Comparison of ENCODE assay signal across 13 cellular contexts in the genomic region with DNA sequence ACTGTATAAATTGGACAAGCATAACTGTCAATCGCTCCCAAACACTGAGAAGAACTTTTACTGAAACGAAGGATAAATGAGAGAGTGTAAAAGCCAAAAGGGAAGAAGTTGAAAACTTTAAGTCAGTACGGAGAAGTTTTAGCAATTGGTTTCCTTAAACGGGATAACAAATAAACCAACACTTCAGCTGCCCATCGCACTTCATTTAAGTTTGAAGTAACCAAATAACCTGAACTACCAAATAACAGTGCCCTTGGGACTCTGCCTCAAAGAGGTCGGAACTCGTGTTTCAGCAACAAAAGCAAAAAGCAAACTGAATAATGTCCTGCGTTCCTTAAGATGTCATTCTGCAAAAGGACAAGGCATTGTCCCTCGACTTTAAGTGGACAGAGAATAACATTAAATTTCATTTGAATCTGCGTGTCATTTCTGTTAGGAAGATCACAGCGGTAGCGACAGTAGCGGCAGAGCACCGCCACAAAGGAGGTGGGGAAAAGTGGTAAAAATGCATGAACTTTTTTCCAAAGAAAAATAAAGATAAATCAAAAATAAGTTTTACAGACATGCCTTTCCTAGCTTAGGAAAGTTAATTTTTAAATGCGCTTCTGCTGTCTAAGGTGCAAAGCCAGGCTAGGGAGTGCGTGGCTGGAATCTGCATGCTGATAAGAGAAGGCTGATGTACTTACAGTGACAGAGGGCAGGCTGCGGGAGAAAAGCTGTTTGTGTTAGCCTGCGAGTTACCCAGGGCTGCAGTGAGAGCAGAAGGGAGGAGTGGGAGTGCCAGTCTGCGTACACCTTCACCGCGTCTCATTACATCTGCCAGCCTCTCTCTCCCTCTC.
DNase-seq lines count a peak whose midpoint lies in the region; ATAC-seq, FAIRE-seq and TF ChIP-seq lines count a peak whose summit lies in the region.
"Had no signal": no experiment of that assay in that cellular context is flagged by ENCODE, and none has a peak within 500 bp of the region (broad histone marks: within the 10 kb centered on the region; RNA-seq: fewer than 3 reads in every experiment).

No MANE protein-coding gene starts in this region.

- FAIRE-seq in small intestine (lab: Jason Lieb, UNC): no peak

- H3K9me3 ChIP-seq in endodermal cell (ENCODE audit: control insufficient read depth, low read length) (no peaks in the 10 kb centered on the region), small intestine (ENCODE audit: control insufficient read depth, low read depth) (no peaks in the 10 kb centered on the region)

- H3K36me3 ChIP-seq in endodermal cell (ENCODE audit: control insufficient read depth, insufficient read depth, low read length): no peaks in the 10 kb centered on the region
- no peaks in the 10 kb centered on the region for H3K36me3 ChIP-seq in small intestine (ENCODE audit: control insufficient read depth in 2 of 2, insufficient read depth in 2 of 2, low read length in 2 of 2)

- no peak overlapping the region for H3K9ac ChIP-seq in endodermal cell (ENCODE audit: extremely low read depth, low read length, poor library complexity, severe bottlenecking)

- no peak overlapping the region for H3K4me3 Mint-ChIP-seq in activated naive CD4-positive, alpha-beta T cell treated with anti-CD3 and anti-CD28 coated beads, Interleukin-2, amount 10 ng/mL, durations not matched to agents 7 days and 5 days
- H3K4me3 Mint-ChIP-seq in endodermal cell: no peak overlapping the region
- no peak overlapping the region for H3K4me3 Mint-ChIP-seq in activated T-helper 17 cell treated with anti-CD3 and anti-CD28 coated beads, Interleukin-2, amount 50 U/mL, for 72 hours

- no peak for DNase-seq in activated naive CD4-positive, alpha-beta T cell treated with anti-CD3 and anti-CD28 coated beads, Interleukin-2, amount 10 ng/mL, durations not matched to agents 7 days and 5 days
- DNase-seq in activated naive CD4-positive, alpha-beta T cell treated with anti-CD3 and anti-CD28 coated beads, Interleukin-2, amount 50 U/mL, for 16 hours: no peak
- peak; percentile 27 for DNase-seq in NCI-H2227 (lab: John Stamatoyannopoulos, UW; ENCODE audit: unreplicated experiment)
- DNase-seq in endodermal cell: peak; percentile 68
- peak; percentile 56 for DNase-seq in small intestine
- DNase-seq in activated CD4-positive, CD25-positive, alpha-beta regulatory T cell (lab: John Stamatoyannopoulos, UW): no peak
- DNase-seq in NCI-H2171 treated with DMSO at 0.1 percent for 48 hours (lab: John Stamatoyannopoulos, UW): no peak
- DNase-seq: activated CD4-positive, alpha-beta T cell treated with anti-CD3 and anti-CD28 coated beads, Interleukin-2, amount 50 U/mL, for 1 hour; AML-193; GF-D8; naive thymus-derived CD4-positive, alpha-beta T cell; T-cell had no signal

- H3K4me3 ChIP-seq in endodermal cell (ENCODE audit: low read length) (peak overlapping the region; percentile 30), small intestine (ENCODE audit: low read depth in 1 of 2, low read length in 2 of 2) (no peak overlapping the region)

- TF ChIP-seq CTCF in endodermal cell (conservative IDR thresholded peaks at IDR 0.05): no peak

- peaks cover 20% of the 10 kb centered on the region for H3K4me1 Mint-ChIP-seq in activated naive CD4-positive, alpha-beta T cell treated with anti-CD3 and anti-CD28 coated beads, Interleukin-2, amount 10 ng/mL, durations not matched to agents 7 days and 5 days
- H3K4me1 Mint-ChIP-seq in endodermal cell: peaks cover 17% of the 10 kb centered on the region
- peaks cover under 1% of the 10 kb centered on the region for H3K4me1 Mint-ChIP-seq in activated T-helper 17 cell treated with anti-CD3 and anti-CD28 coated beads, Interleukin-2, amount 50 U/mL, for 72 hours

- no peaks in the 10 kb centered on the region for H3K9me3 Mint-ChIP-seq in activated naive CD4-positive, alpha-beta T cell treated with anti-CD3 and anti-CD28 coated beads, Interleukin-2, amount 10 ng/mL, durations not matched to agents 7 days and 5 days
- H3K9me3 Mint-ChIP-seq in endodermal cell: no peaks in the 10 kb centered on the region
- no peaks in the 10 kb centered on the region for H3K9me3 Mint-ChIP-seq in activated T-helper 17 cell treated with anti-CD3 and anti-CD28 coated beads, Interleukin-2, amount 50 U/mL, for 72 hours
- H3K9me3 Mint-ChIP-seq: T-cell had no signal

- H3K27me3 Mint-ChIP-seq in activated naive CD4-positive, alpha-beta T cell treated with anti-CD3 and anti-CD28 coated beads, Interleukin-2, amount 10 ng/mL, durations not matched to agents 7 days and 5 days: no peaks in the 10 kb centered on the region
- H3K27me3 Mint-ChIP-seq in endodermal cell (ENCODE audit: insufficient read depth): peaks cover 22% of the 10 kb centered on the region
- peaks cover 42% of the 10 kb centered on the region for H3K27me3 Mint-ChIP-seq in activated T-helper 17 cell treated with anti-CD3 and anti-CD28 coated beads, Interleukin-2, amount 50 U/mL, for 72 hours

- peak overlapping the region; percentile 37 for H3K27ac Mint-ChIP-seq in activated naive CD4-positive, alpha-beta T cell treated with anti-CD3 and anti-CD28 coated beads, Interleukin-2, amount 10 ng/mL, durations not matched to agents 7 days and 5 days
- H3K27ac Mint-ChIP-seq in endodermal cell: no peak overlapping the region
- H3K27ac Mint-ChIP-seq in activated T-helper 17 cell treated with anti-CD3 and anti-CD28 coated beads, Interleukin-2, amount 50 U/mL, for 72 hours: no peak overlapping the region

- ATAC-seq in activated T-helper 17 cell treated with anti-CD3 and anti-CD28 coated beads, Interleukin-2, amount 50 U/mL, for 72 hours (replicated peaks): no peak
- ATAC-seq: naive thymus-derived CD4-positive, alpha-beta T cell; T-cell had no signal

- CTCF ChIA-PET in activated naive CD4-positive, alpha-beta T cell treated with anti-CD3 and anti-CD28 coated beads, Interleukin-2, amount 10 ng/mL, durations not matched to agents 7 days and 5 days (lab: Charles Lee): interaction anchor here (1.3 kb wide), 1 partner anchor 667 kb away, joined by 3 read pairs; no protein-coding TSS in a partner anchor

- 3 to 9% methylated on average over 11 to 21 of the region's 21 CpGs for WGBS in endodermal cell (ENCODE audit: insufficient coverage in 1 of 2, insufficient read length in 1 of 2), 2 experiments
- 4 to 13% (median 12%) methylated on average over 21 of the region's 21 CpGs for WGBS in small intestine, 3 donors

- peaks cover 4% of the 10 kb centered on the region for H3K36me3 Mint-ChIP-seq in activated naive CD4-positive, alpha-beta T cell treated with anti-CD3 and anti-CD28 coated beads, Interleukin-2, amount 10 ng/mL, durations not matched to agents 7 days and 5 days
- no peaks in the 10 kb centered on the region for H3K36me3 Mint-ChIP-seq in endodermal cell (ENCODE audit: low read depth)
- H3K36me3 Mint-ChIP-seq in activated T-helper 17 cell treated with anti-CD3 and anti-CD28 coated beads, Interleukin-2, amount 50 U/mL, for 72 hours (ENCODE audit: low read depth): peaks cover under 1% of the 10 kb centered on the region
- H3K36me3 Mint-ChIP-seq: T-cell had no signal

- H3K27me3 ChIP-seq in endodermal cell (ENCODE audit: control insufficient read depth, insufficient read depth, low read length, poor library complexity, severe bottlenecking) (peaks cover 98% of the 10 kb centered on the region), small intestine (ENCODE audit: control insufficient read depth in 2 of 2, insufficient read depth in 2 of 2, low read length in 2 of 2) (peaks cover 0 to 42% of the 10 kb centered on the region in 2 donors)

- peaks cover 4% of the 10 kb centered on the region for H3K4me1 ChIP-seq in endodermal cell (ENCODE audit: control insufficient read depth, insufficient read depth, low read length)
- peaks cover 0 to 7% of the 10 kb centered on the region in 2 donors for H3K4me1 ChIP-seq in small intestine (ENCODE audit: control insufficient read depth in 2 of 2, insufficient read depth in 1 of 2, low read depth in 1 of 2, low read length in 1 of 2)

- H3K27ac ChIP-seq in endodermal cell (ENCODE audit: low read depth, low read length) (no peak overlapping the region), small intestine (ENCODE audit: low read depth in 1 of 2, low read length in 1 of 2) (peak overlapping the region in 1 of 2 donors; percentile 48)

Comparison
In these comparisons a context has a peak if more than half of its experiments do, and no peak if none do; other contexts are left out.
1. DNase-seq: peak in NCI-H2227 (single experiment), endodermal cell (single experiment) and small intestine (single experiment); none in activated naive CD4-positive, alpha-beta T cell treated with anti-CD3 and anti-CD28 coated beads, Interleukin-2, amount 10 ng/mL, durations not matched to agents 7 days and 5 days (single experiment), activated naive CD4-positive, alpha-beta T cell treated with anti-CD3 and anti-CD28 coated beads, Interleukin-2, amount 50 U/mL, for 16 hours (single experiment), activated CD4-positive, CD25-positive, alpha-beta regulatory T cell (0 of 4) and NCI-H2171 treated with DMSO at 0.1 percent for 48 hours (single experiment).